7 cellular contexts compared by ENCODE assay signal in genomic region chr12:85603556-85603955, GRCh38.
"Had no signal": no experiment of that assay in that cellular context is flagged by ENCODE, and none has a peak within 500 bp of the region (broad histone marks: within the 10 kb centered on the region; RNA-seq: fewer than 3 reads in every experiment).

No MANE protein-coding gene starts in this region.

- H3K9me3 ChIP-seq: HAP-1 had no signal

- H3K4me3 ChIP-seq: HAP-1, K562 had no signal

- FAIRE-seq: HTR-8/SVneo, K562 had no signal

- H3K36me3 ChIP-seq: HAP-1 had no signal

- ATAC-seq: K562 had no signal

- H3K4me1 ChIP-seq: HAP-1 had no signal

- DNase-seq: GOT3, H7, IMR-90, KG1 had no signal
